ENCODE assay signal across 1 cellular context in the genomic region with DNA sequence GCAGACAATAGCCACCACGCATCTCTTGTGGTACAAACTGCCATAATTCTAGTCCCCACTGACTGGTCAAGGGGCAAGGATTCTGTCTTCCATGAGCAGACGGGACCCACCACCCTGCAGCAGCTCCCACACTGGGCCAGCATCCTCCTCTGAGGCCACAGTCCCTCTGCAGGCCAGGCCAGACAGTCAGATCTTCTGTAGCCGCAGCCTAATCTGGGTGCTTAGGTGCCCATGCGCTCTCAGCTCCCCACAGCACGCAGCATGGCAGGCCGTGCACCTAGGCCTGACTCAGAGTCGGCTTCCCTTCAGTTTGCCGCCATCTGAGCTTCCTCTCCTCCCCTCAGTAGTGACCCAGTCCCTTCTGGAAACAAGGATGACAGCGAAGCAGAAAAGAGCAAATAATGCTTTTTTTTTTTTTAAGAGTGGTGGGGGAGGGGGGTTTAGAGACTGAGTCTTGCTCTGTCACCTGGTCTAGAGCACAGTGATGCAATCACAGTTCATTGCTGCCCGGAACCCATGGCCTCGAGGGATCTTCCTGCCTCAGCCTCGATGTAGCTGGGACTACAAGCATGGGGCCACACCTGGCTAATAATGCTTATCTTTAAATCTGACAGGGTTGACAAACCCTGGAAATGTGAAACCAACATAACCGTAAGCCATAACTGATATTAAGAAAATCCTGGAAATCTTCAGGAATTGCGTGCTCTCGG.
A peak's percentile ranks its signal among the peaks of the same experiment; 100 is the strongest.
TF ChIP-seq lines count a peak whose summit lies in the region.

No MANE protein-coding gene starts in this region.

TF ChIP-seq in HepG2, 621 proteins besides CTCF, POLR2A, EP300 and RAD21:
- TF ChIP-seq, protein P1, sequence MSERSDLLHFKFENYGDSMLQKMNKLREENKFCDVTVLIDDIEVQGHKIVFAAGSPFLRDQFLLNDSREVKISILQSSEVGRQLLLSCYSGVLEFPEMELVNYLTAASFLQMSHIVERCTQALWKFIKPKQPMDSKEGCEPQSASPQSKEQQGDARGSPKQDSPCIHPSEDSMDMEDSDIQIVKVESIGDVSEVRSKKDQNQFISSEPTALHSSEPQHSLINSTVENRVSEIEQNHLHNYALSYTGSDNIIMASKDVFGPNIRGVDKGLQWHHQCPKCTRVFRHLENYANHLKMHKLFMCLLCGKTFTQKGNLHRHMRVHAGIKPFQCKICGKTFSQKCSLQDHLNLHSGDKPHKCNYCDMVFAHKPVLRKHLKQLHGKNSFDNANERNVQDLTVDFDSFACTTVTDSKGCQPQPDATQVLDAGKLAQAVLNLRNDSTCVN (CRISPR knock-in tag; IDR thresholded peaks at IDR 0.05; ENCODE audit: borderline replicate concordance), result 0 out of 2 replicates have a peak, but pooled peaks have one; percentile 22
- TF ChIP-seq CEBPB (IDR thresholded peaks at IDR 0.05; ENCODE audit: borderline replicate concordance, low read depth, low read length) (peak; percentile 71), CEBPG (CRISPR knock-in tag; IDR thresholded peaks at IDR 0.05) (peak; percentile 70; the same call in 1 of the 2 replicates)
- TF ChIP-seq, protein P2, sequence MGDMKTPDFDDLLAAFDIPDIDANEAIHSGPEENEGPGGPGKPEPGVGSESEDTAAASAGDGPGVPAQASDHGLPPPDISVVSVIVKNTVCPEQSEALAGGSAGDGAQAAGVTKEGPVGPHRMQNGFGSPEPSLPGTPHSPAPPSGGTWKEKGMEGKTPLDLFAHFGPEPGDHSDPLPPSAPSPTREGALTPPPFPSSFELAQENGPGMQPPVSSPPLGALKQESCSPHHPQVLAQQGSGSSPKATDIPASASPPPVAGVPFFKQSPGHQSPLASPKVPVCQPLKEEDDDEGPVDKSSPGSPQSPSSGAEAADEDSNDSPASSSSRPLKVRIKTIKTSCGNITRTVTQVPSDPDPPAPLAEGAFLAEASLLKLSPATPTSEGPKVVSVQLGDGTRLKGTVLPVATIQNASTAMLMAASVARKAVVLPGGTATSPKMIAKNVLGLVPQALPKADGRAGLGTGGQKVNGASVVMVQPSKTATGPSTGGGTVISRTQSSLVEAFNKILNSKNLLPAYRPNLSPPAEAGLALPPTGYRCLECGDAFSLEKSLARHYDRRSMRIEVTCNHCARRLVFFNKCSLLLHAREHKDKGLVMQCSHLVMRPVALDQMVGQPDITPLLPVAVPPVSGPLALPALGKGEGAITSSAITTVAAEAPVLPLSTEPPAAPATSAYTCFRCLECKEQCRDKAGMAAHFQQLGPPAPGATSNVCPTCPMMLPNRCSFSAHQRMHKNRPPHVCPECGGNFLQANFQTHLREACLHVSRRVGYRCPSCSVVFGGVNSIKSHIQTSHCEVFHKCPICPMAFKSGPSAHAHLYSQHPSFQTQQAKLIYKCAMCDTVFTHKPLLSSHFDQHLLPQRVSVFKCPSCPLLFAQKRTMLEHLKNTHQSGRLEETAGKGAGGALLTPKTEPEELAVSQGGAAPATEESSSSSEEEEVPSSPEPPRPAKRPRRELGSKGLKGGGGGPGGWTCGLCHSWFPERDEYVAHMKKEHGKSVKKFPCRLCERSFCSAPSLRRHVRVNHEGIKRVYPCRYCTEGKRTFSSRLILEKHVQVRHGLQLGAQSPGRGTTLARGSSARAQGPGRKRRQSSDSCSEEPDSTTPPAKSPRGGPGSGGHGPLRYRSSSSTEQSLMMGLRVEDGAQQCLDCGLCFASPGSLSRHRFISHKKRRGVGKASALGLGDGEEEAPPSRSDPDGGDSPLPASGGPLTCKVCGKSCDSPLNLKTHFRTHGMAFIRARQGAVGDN (CRISPR knock-in tag; IDR thresholded peaks at IDR 0.05), result peak; percentile 42
- TF ChIP-seq, protein P3, sequence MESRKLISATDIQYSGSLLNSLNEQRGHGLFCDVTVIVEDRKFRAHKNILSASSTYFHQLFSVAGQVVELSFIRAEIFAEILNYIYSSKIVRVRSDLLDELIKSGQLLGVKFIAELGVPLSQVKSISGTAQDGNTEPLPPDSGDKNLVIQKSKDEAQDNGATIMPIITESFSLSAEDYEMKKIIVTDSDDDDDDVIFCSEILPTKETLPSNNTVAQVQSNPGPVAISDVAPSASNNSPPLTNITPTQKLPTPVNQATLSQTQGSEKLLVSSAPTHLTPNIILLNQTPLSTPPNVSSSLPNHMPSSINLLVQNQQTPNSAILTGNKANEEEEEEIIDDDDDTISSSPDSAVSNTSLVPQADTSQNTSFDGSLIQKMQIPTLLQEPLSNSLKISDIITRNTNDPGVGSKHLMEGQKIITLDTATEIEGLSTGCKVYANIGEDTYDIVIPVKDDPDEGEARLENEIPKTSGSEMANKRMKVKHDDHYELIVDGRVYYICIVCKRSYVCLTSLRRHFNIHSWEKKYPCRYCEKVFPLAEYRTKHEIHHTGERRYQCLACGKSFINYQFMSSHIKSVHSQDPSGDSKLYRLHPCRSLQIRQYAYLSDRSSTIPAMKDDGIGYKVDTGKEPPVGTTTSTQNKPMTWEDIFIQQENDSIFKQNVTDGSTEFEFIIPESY (CRISPR knock-in tag; IDR thresholded peaks at IDR 0.05), result peak; percentile 51; the same call in 1 of the 2 replicates
- TF ChIP-seq, protein P4, sequence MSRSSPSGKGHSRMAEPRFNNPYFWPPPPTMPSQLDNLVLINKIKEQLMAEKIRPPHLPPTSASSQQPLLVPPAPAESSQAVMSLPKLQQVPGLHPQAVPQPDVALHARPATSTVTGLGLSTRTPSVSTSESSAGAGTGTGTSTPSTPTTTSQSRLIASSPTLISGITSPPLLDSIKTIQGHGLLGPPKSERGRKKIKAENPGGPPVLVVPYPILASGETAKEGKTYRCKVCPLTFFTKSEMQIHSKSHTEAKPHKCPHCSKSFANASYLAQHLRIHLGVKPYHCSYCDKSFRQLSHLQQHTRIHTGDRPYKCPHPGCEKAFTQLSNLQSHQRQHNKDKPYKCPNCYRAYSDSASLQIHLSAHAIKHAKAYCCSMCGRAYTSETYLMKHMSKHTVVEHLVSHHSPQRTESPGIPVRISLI (CRISPR knock-in tag; IDR thresholded peaks at IDR 0.05; ENCODE audit: borderline replicate concordance), result 0 out of 2 replicates have a peak, but pooled peaks have one; percentile 29
- TF ChIP-seq, protein P5, sequence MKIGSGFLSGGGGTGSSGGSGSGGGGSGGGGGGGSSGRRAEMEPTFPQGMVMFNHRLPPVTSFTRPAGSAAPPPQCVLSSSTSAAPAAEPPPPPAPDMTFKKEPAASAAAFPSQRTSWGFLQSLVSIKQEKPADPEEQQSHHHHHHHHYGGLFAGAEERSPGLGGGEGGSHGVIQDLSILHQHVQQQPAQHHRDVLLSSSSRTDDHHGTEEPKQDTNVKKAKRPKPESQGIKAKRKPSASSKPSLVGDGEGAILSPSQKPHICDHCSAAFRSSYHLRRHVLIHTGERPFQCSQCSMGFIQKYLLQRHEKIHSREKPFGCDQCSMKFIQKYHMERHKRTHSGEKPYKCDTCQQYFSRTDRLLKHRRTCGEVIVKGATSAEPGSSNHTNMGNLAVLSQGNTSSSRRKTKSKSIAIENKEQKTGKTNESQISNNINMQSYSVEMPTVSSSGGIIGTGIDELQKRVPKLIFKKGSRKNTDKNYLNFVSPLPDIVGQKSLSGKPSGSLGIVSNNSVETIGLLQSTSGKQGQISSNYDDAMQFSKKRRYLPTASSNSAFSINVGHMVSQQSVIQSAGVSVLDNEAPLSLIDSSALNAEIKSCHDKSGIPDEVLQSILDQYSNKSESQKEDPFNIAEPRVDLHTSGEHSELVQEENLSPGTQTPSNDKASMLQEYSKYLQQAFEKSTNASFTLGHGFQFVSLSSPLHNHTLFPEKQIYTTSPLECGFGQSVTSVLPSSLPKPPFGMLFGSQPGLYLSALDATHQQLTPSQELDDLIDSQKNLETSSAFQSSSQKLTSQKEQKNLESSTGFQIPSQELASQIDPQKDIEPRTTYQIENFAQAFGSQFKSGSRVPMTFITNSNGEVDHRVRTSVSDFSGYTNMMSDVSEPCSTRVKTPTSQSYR (CRISPR knock-in tag; IDR thresholded peaks at IDR 0.05; ENCODE audit: borderline replicate concordance), result peak; percentile 54; the same call in 1 of the 2 replicates
TF ChIP-seq in HepG2: peak in this region for 7; not testable (repeated sequence) for 614.
